In the genomic region with DNA sequence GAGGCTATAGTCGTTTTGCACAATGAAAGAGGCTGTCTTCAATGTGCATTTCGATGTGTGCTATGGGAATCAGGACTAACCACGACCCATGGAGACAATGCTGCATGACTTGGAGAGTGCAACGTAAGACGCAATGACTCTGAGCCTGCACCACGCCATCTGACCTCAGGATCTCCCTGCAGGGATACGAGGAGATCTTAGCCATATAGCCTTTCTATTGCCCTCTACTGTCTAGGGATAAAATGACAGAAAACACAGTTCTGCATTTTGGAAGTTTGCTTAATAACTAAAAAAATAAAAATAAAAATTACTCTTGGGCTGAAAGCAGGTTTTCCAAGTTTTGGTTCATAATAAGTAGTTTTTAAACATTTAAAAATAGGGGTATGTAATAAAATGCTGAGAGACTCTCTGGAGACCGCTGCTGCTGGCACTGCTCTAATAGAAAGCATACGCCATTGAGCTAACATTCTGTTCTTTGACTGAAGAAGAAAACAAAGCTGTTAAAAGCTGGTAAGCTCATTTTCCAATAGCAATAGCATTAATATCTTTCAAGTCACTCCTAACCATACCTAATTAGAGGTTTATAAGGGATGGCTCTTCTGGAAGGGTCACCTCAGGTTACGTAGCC, we compare ENCODE assay signal across 8 cellular contexts.
DNase-seq lines count a peak whose midpoint lies in the region; TF ChIP-seq lines count a peak whose summit lies in the region.

No MANE protein-coding gene starts in this region.

- H3K4me3 ChIP-seq in epithelial cell of esophagus (ENCODE audit: low read length): no peak overlapping the region

- H3K27me3 Mint-ChIP-seq in neural crest cell (ENCODE audit: low read depth): no peaks in the 10 kb centered on the region

- no peaks in the 10 kb centered on the region for H3K36me3 Mint-ChIP-seq in neural crest cell (ENCODE audit: low read depth)

- DNase-seq in ELF-1 (ENCODE audit: low read depth, low spot score): peak; percentile 14
- DNase-seq in NCI-H82 treated with DMSO at 0.1 percent for 48 hours (lab: John Stamatoyannopoulos, UW; ENCODE audit: unreplicated experiment): peak; percentile 88
- peak; percentile 25 for DNase-seq in epithelial cell of esophagus (ENCODE audit: low read depth)
- no peak for DNase-seq in neural crest cell (ENCODE audit: low read depth, low spot score)
- DNase-seq in effector CD8-positive, alpha-beta T cell (lab: John Stamatoyannopoulos, UW): no peak
- no peak for DNase-seq in NCI-H1436 (lab: John Stamatoyannopoulos, UW)
- no peak for DNase-seq in RPMI8226
- no peak for DNase-seq in NCI-H2081 (lab: John Stamatoyannopoulos, UW)

- no peak overlapping the region for H3K27ac Mint-ChIP-seq in neural crest cell (ENCODE audit: unreplicated experiment)

- TF ChIP-seq CTCF in epithelial cell of esophagus (IDR thresholded peaks at IDR 0.05; ENCODE audit: insufficient read depth, low read depth, low read length, missing control alignments) (peak; percentile 42), neural crest cell (conservative IDR thresholded peaks at IDR 0.05) (peak; percentile 46)

- peaks cover 3% of the 10 kb centered on the region for H3K9me3 Mint-ChIP-seq in neural crest cell

- no peak overlapping the region for H3K4me3 Mint-ChIP-seq in neural crest cell

- no peaks in the 10 kb centered on the region for H3K4me1 Mint-ChIP-seq in neural crest cell

Comparison
In these comparisons a context has a peak if more than half of its experiments do, and no peak if none do; other contexts are left out.
1. DNase-seq: peak in ELF-1 (single experiment), NCI-H82 treated with DMSO at 0.1 percent for 48 hours (single experiment) and epithelial cell of esophagus (single experiment); none in neural crest cell (single experiment), effector CD8-positive, alpha-beta T cell (single experiment), NCI-H1436 (single experiment), RPMI8226 (single experiment) and NCI-H2081 (0 of 2).